In the genomic region with DNA sequence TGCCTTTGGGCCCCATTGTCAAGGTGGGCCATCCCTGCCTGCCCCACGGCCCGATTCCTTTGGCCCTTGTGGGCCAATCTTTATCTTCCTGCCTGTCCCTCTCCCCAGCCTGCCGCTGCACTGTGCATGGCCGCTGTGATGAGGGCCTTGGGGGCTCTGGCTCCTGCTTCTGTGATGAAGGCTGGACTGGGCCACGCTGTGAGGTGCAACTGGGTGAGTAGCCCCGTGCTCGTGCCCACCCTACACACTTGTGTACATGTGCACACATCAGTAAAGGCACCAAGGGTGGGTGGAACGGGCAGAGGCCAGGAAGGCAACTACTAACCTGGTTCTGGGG, we compare ENCODE assay signal across 1 cellular context.
TF ChIP-seq lines count a peak whose summit lies in the region.

No MANE protein-coding gene starts in this region.

TF ChIP-seq in H1, 55 proteins besides CTCF, POLR2A, EP300 and RAD21:
- TF ChIP-seq JUN (IDR thresholded peaks at IDR 0.05; ENCODE audit: low read depth, low read length) (no peak), SRF (IDR thresholded peaks at IDR 0.05; ENCODE audit: low read depth, low read length) (no peak), POLR2AphosphoS5 (IDR thresholded peaks at IDR 0.05; ENCODE audit: low read depth, low read length) (no peak), TCF12 (IDR thresholded peaks at IDR 0.05; ENCODE audit: low read depth, low read length) (no peak), TAF7 (optimal IDR thresholded peaks at IDR 0.05; ENCODE audit: borderline replicate concordance, low read depth, low read length) (no peak), RFX5 (IDR thresholded peaks at IDR 0.05; ENCODE audit: borderline replicate concordance, low read depth, low read length) (no peak), KDM4A (IDR thresholded peaks at IDR 0.05; ENCODE audit: low read depth, low read length, severe bottlenecking) (no peak), BACH1 (IDR thresholded peaks at IDR 0.05; ENCODE audit: low read length) (no peak), BCL11A (IDR thresholded peaks at IDR 0.05; ENCODE audit: low read depth in 2 of 2, low read length in 2 of 2) (no peak), MAFK (IDR thresholded peaks at IDR 0.05; ENCODE audit: low read depth, low read length) (no peak), FOSL1 (IDR thresholded peaks at IDR 0.05; ENCODE audit: insufficient read depth, low read depth, low read length) (no peak), CEBPB (IDR thresholded peaks at IDR 0.05; ENCODE audit: low read depth, low read length) (no peak), SUZ12 (IDR thresholded peaks at IDR 0.05; ENCODE audit: low read length) (no peak), HDAC2 (IDR thresholded peaks at IDR 0.05; ENCODE audit: borderline replicate concordance in 1 of 2, low read depth in 2 of 2, low read length in 2 of 2) (no peak)
- TF ChIP-seq, protein P1, sequence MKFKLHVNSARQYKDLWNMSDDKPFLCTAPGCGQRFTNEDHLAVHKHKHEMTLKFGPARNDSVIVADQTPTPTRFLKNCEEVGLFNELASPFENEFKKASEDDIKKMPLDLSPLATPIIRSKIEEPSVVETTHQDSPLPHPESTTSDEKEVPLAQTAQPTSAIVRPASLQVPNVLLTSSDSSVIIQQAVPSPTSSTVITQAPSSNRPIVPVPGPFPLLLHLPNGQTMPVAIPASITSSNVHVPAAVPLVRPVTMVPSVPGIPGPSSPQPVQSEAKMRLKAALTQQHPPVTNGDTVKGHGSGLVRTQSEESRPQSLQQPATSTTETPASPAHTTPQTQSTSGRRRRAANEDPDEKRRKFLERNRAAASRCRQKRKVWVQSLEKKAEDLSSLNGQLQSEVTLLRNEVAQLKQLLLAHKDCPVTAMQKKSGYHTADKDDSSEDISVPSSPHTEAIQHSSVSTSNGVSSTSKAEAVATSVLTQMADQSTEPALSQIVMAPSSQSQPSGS (IDR thresholded peaks at IDR 0.05; ENCODE audit: low read length), result no peak
TF ChIP-seq in H1: peak in this region for 0.
